ENCODE assay signal across 14 cellular contexts in genomic region chr14:38329236-38329635, GRCh38.
DNase-seq lines count a peak whose midpoint lies in the region; ATAC-seq and TF ChIP-seq lines count a peak whose summit lies in the region.
"Had no signal": no experiment of that assay in that cellular context is flagged by ENCODE, and none has a peak within 500 bp of the region (broad histone marks: within the 10 kb centered on the region; RNA-seq: fewer than 3 reads in every experiment).

No MANE protein-coding gene starts in this region.

- ATAC-seq in RWPE2 (ENCODE audit: low read depth), result peak; percentile 94

- H3K4me3 ChIP-seq in RWPE2 (ENCODE audit: severe bottlenecking), result no peak overlapping the region

- no peak overlapping the region for H3K27ac ChIP-seq in RWPE2 (ENCODE audit: poor library complexity, severe bottlenecking)

- no peaks in the 10 kb centered on the region for H3K9me3 ChIP-seq in RWPE2 (ENCODE audit: severe bottlenecking)
- H3K9me3 ChIP-seq: Caco-2 had no signal

- H3K27me3 ChIP-seq in RWPE2 (ENCODE audit: insufficient read depth, poor library complexity, severe bottlenecking), result no peaks in the 10 kb centered on the region

- TF ChIP-seq CTCF in RWPE2 (IDR thresholded peaks at IDR 0.05; ENCODE audit: poor library complexity, severe bottlenecking), result no peak

- no peaks in the 10 kb centered on the region for H3K36me3 ChIP-seq in RWPE2 (ENCODE audit: low read depth)

- no peaks in the 10 kb centered on the region for H3K4me1 ChIP-seq in RWPE2 (ENCODE audit: insufficient read depth, poor library complexity, severe bottlenecking)
- H3K4me1 ChIP-seq: Caco-2 had no signal

- DNase-seq in DMS53 treated with DMSO at 0.1 percent for 48 hours (lab: John Stamatoyannopoulos, UW; ENCODE audit: unreplicated experiment) (peak; percentile 7), NCI-H526 treated with DMSO at 0.1 percent for 48 hours (lab: John Stamatoyannopoulos, UW) (peak; percentile 47), RWPE2 (ENCODE audit: low spot score) (no peak), dermis blood vessel endothelial cell (no peak), AG20443 (ENCODE audit: low spot score) (no peak), midbrain (lab: John Stamatoyannopoulos, UW) (no peak), HK-2 (ENCODE audit: unreplicated experiment) (no peak)
- DNase-seq: ACHN; AML-193; Caco-2; CD4-positive, alpha-beta T cell; DMS79 treated with DMSO at 0.1 percent for 48 hours; GF-D8; H9 had no signal

Comparison
In these comparisons a context has a peak if more than half of its experiments do, and no peak if none do; other contexts are left out.
1. DNase-seq: peak in DMS53 treated with DMSO at 0.1 percent for 48 hours (single experiment) and NCI-H526 treated with DMSO at 0.1 percent for 48 hours (single experiment); none in RWPE2 (single experiment), dermis blood vessel endothelial cell (single experiment), AG20443 (single experiment), midbrain (single experiment) and HK-2 (single experiment).